In genomic region chr21:42419845-42420244, GRCh38 we compare ENCODE assay signal across 20 cellular contexts. TPM values are rescaled to one million over a fixed set of nuclear protein-coding genes. Genes with fewer than 3 reads are reported as not detected.
DNase-seq lines count a peak whose midpoint lies in the region; ATAC-seq and TF ChIP-seq lines count a peak whose summit lies in the region.
"Had no signal": no experiment of that assay in that cellular context is flagged by ENCODE, and none has a peak within 500 bp of the region (broad histone marks: within the 10 kb centered on the region; RNA-seq: fewer than 3 reads in every experiment).

No MANE protein-coding gene starts in this region.

- H3K27ac ChIP-seq in DND-41 (ENCODE audit: low read length) (peak overlapping the region; percentile 94), spleen (no peak overlapping the region)
- H3K27ac ChIP-seq: GM23248 had no signal

- peaks cover 28% of the 10 kb centered on the region for H3K79me2 ChIP-seq in DND-41 (ENCODE audit: insufficient read depth, low read length)

- intact Hi-C loops in spleen (cut with DNase I; ENCODE audit: low total_unique reads) = no loop called here

- no peaks in the 10 kb centered on the region for H4K20me1 ChIP-seq in DND-41 (ENCODE audit: insufficient read depth, low read length)

- no peaks in the 10 kb centered on the region for H3K27me3 Mint-ChIP-seq in activated naive CD8-positive, alpha-beta T cell
- no peaks in the 10 kb centered on the region for H3K27me3 Mint-ChIP-seq in activated naive CD8-positive, alpha-beta T cell treated with anti-CD3 and anti-CD28 coated beads for 36 hours
- H3K27me3 Mint-ChIP-seq in T-helper 17 cell = no peaks in the 10 kb centered on the region
- H3K27me3 Mint-ChIP-seq: CD4-positive, CD25-positive, alpha-beta regulatory T cell had no signal

- peaks cover 88% of the 10 kb centered on the region for H3K4me1 Mint-ChIP-seq in activated naive CD8-positive, alpha-beta T cell (ENCODE audit: low read depth)
- H3K4me1 Mint-ChIP-seq in activated naive CD8-positive, alpha-beta T cell treated with anti-CD3 and anti-CD28 coated beads for 36 hours = peaks cover 85% of the 10 kb centered on the region
- H3K4me1 Mint-ChIP-seq in T-helper 17 cell = peaks cover 59% of the 10 kb centered on the region

- peak overlapping the region; percentile 61; the same call in 1 of the 2 replicates for H3K9ac ChIP-seq in DND-41 (ENCODE audit: low read depth, low read length)
- H3K9ac ChIP-seq: GM23248 had no signal

- peaks cover 74% of the 10 kb centered on the region for H3K4me1 ChIP-seq in DND-41 (ENCODE audit: insufficient read depth, low read length)
- peaks cover 16 to 73% (median 41%) of the 10 kb centered on the region in 6 donors for H3K4me1 ChIP-seq in spleen
- H3K4me1 ChIP-seq: BE2C, HAP-1 had no signal

- no peak overlapping the region for H2AFZ ChIP-seq in DND-41 (ENCODE audit: low read depth, low read length)
- H2AFZ ChIP-seq: GM23248 had no signal

- no peaks in the 10 kb centered on the region for H3K27me3 ChIP-seq in DND-41 (ENCODE audit: insufficient read depth, low read length, poor library complexity)
- peaks cover 0 to 92% (median 21%) of the 10 kb centered on the region in 7 donors for H3K27me3 ChIP-seq in spleen (replicated peaks in 1 of 7)

- H3K36me3 ChIP-seq in DND-41 (ENCODE audit: insufficient read depth, low read length) (peaks cover 87% of the 10 kb centered on the region), spleen (peaks cover 0 to 22% (median 0%) of the 10 kb centered on the region in 6 donors)
- H3K36me3 ChIP-seq: BE2C, HAP-1 had no signal

- peaks cover 36% of the 10 kb centered on the region for H3K36me3 Mint-ChIP-seq in activated naive CD8-positive, alpha-beta T cell
- H3K36me3 Mint-ChIP-seq in activated naive CD8-positive, alpha-beta T cell treated with anti-CD3 and anti-CD28 coated beads for 36 hours = peaks cover 90% of the 10 kb centered on the region
- H3K36me3 Mint-ChIP-seq in T-helper 17 cell (ENCODE audit: low read depth) = peaks cover 10% of the 10 kb centered on the region

- H3K4me3 Mint-ChIP-seq in activated naive CD8-positive, alpha-beta T cell = no peak overlapping the region
- no peak overlapping the region for H3K4me3 Mint-ChIP-seq in activated naive CD8-positive, alpha-beta T cell treated with anti-CD3 and anti-CD28 coated beads for 36 hours
- no peak overlapping the region for H3K4me3 Mint-ChIP-seq in T-helper 17 cell
- H3K4me3 Mint-ChIP-seq: IgD-negative memory B cell had no signal

- TF ChIP-seq CTCF in DND-41 (IDR thresholded peaks at IDR 0.05; ENCODE audit: borderline replicate concordance, extremely low read depth, low read length, poor library complexity, severe bottlenecking) (no peak), spleen (IDR thresholded peaks at IDR 0.05 in 8 of 11, conservative IDR thresholded peaks at IDR 0.05 in 3 of 11) (no peak)

- H3K9me3 ChIP-seq in DND-41 (ENCODE audit: insufficient read depth, low read length, severe bottlenecking) (peaks cover 2% of the 10 kb centered on the region), T-helper 17 cell (ENCODE audit: control insufficient read depth, low read length, poor library complexity, severe bottlenecking) (no peaks in the 10 kb centered on the region), spleen (peaks cover 0 to 23% (median 3%) of the 10 kb centered on the region in 8 donors)
- H3K9me3 ChIP-seq: BE2C, HAP-1 had no signal

- ATAC-seq in DND-41 (ENCODE audit: insufficient read depth, low read depth) = no peak
- ATAC-seq in T-helper 17 cell = no peak
- ATAC-seq in GM19324 (IDR thresholded peaks at IDR 0.05; ENCODE audit: low FRiP score, unreplicated experiment) = no peak
- no peak for ATAC-seq in HG03460 (IDR thresholded peaks at IDR 0.05; ENCODE audit: unreplicated experiment)
- ATAC-seq: HepG2 had no signal

- peak overlapping the region; percentile 84 for H3K27ac Mint-ChIP-seq in activated naive CD8-positive, alpha-beta T cell
- H3K27ac Mint-ChIP-seq in activated naive CD8-positive, alpha-beta T cell treated with anti-CD3 and anti-CD28 coated beads for 36 hours = no peak overlapping the region
- H3K27ac Mint-ChIP-seq in T-helper 17 cell = peak overlapping the region; percentile 96
- H3K27ac Mint-ChIP-seq: IgD-negative memory B cell had no signal

- peak overlapping the region; percentile 1; the same call in 1 of the 2 replicates for H3K4me2 ChIP-seq in DND-41 (ENCODE audit: insufficient read depth, low read length)

- WGBS in spleen, 5 donors = 93 to 97% (median 95%) methylated on average over 6 of the region's 6 CpGs

- no peak for TF ChIP-seq POLR2A in spleen (IDR thresholded peaks at IDR 0.05)

- no peak for DNase-seq in activated naive CD8-positive, alpha-beta T cell treated with anti-CD3 and anti-CD28 coated beads for 36 hours
- DNase-seq in DND-41 = no peak
- no peak for DNase-seq in T-helper 17 cell
- DNase-seq in spleen = peak; percentile 2
- DNase-seq: ACHN; BE2C; C1 segment of cervical spinal cord; CD4-positive, CD25-positive, alpha-beta regulatory T cell; DMS153; DMS79; GF-D8; GM23248; KG1 had no signal

- H3K9me3 Mint-ChIP-seq in activated naive CD8-positive, alpha-beta T cell (ENCODE audit: low read depth) = no peaks in the 10 kb centered on the region
- H3K9me3 Mint-ChIP-seq in activated naive CD8-positive, alpha-beta T cell treated with anti-CD3 and anti-CD28 coated beads for 36 hours = peaks cover 10% of the 10 kb centered on the region
- H3K9me3 Mint-ChIP-seq: CD4-positive, CD25-positive, alpha-beta regulatory T cell had no signal

- H3K4me3 ChIP-seq in DND-41 (ENCODE audit: low read depth in 1 of 2, low read length in 2 of 2) (no peak overlapping the region), spleen (no peak overlapping the region)
- H3K4me3 ChIP-seq: GM23248, HAP-1 had no signal

RNA-seq across cellular contexts. Expression of gene UBASH3A, which starts 16.1 kb away (rescaled TPM):
- 10 to 100 TPM; 38.9 to 41.1 TPM for total RNA-seq in activated naive CD8-positive, alpha-beta T cell treated with anti-CD3 and anti-CD28 coated beads for 36 hours
- total RNA-seq in T-helper 17 cell (10 to 100 TPM; 49.5 to 50.3 TPM), spleen (10 to 100 TPM in 5 of 7 donors, 1 to 10 TPM in 2; 7.2 to 16.3 (median 11.4) TPM)
- polyA plus RNA-seq in spleen = 1 to 10 TPM; 2.6 to 4.2 (median 3.3) TPM
- total RNA-seq: GM23248, H4, HepG2 had no signal
- polyA plus RNA-seq: GM23248, HepG2 had no signal

RNA-seq across cellular contexts. Expression of gene TMPRSS3, which starts 24.0 kb away (rescaled TPM):
- total RNA-seq in activated naive CD8-positive, alpha-beta T cell treated with anti-CD3 and anti-CD28 coated beads for 36 hours = 10 to 100 TPM; 49.1 to 50.7 TPM
- total RNA-seq in T-helper 17 cell (1 to 10 TPM; 2.8 to 4.5 TPM), spleen (1 to 10 TPM in 2 of 7 donors, under 1 TPM in 4, not detected in 1; 0.51 to 6.0 (median 0.78) TPM)
- polyA plus RNA-seq in spleen = under 1 TPM; 0.22 to 0.32 (median 0.24) TPM
- total RNA-seq: GM23248 had no signal
- polyA plus RNA-seq: GM23248, IgD-negative memory B cell had no signal

RNA-seq across cellular contexts. Expression of gene TFF1, which starts 53.5 kb away (rescaled TPM):
- not detected for total RNA-seq in activated naive CD8-positive, alpha-beta T cell treated with anti-CD3 and anti-CD28 coated beads for 36 hours
- total RNA-seq in T-helper 17 cell (not detected), spleen (not detected)
- not detected for polyA plus RNA-seq in spleen
- total RNA-seq: CD4-positive, CD25-positive, alpha-beta regulatory T cell; GM23248; H4 had no signal
- polyA plus RNA-seq: CD4-positive, CD25-positive, alpha-beta regulatory T cell; GM23248; IgD-negative memory B cell had no signal

Comparison
In these comparisons a context has a peak if more than half of its experiments do, and no peak if none do; other contexts are left out.
1. RNA of gene TMPRSS3, which starts 24.0 kb away (total RNA-seq): 49.1 to 50.7 TPM in activated naive CD8-positive, alpha-beta T cell treated with anti-CD3 and anti-CD28 coated beads for 36 hours; 2.8 to 4.5 TPM in T-helper 17 cell and 0.51 to 6.0 TPM in spleen; every median in the first group is over 4 times any median in the second.